ENCODE assay signal across 1 cellular context in genomic region chr4:90994883-90995484, GRCh38.
A peak's percentile ranks its signal among the peaks of the same experiment; 100 is the strongest.
TF ChIP-seq lines count a peak whose summit lies in the region.

No MANE protein-coding gene starts in this region.

TF ChIP-seq in SK-N-SH treated with all-trans-retinoic acid at 6 μM for 48 hours, 23 proteins besides CTCF, POLR2A, EP300 and RAD21 (continued from another document):
- TF ChIP-seq CSRNP3 (CRISPR knock-in tag; IDR thresholded peaks at IDR 0.05), result peak; percentile 79
- TF ChIP-seq ZNF8 (CRISPR knock-in tag; IDR thresholded peaks at IDR 0.05), result peak; percentile 24; the same call in 1 of the 2 replicates
- peak; percentile 91 for TF ChIP-seq ZC3H10 (CRISPR knock-in tag; IDR thresholded peaks at IDR 0.05)
- TF ChIP-seq GLIS3 (CRISPR knock-in tag; IDR thresholded peaks at IDR 0.05), result peak; percentile 95
- peak; percentile 86 for TF ChIP-seq TSHZ2 (CRISPR knock-in tag; IDR thresholded peaks at IDR 0.05)
- TF ChIP-seq TCF4 (CRISPR knock-in tag; IDR thresholded peaks at IDR 0.05; ENCODE audit: borderline replicate concordance), result peak; percentile 66
- TF ChIP-seq PATZ1 (CRISPR knock-in tag; IDR thresholded peaks at IDR 0.05; ENCODE audit: borderline replicate concordance), result peak; percentile 79
- TF ChIP-seq CREB5 (CRISPR knock-in tag; IDR thresholded peaks at IDR 0.05; ENCODE audit: low read depth), result peak; percentile 89
- no peak for TF ChIP-seq ZFP30 (CRISPR knock-in tag; IDR thresholded peaks at IDR 0.05)
